1 cellular context compared by ENCODE assay signal in genomic region chr1:212950243-212951057, GRCh38.
TF ChIP-seq lines count a peak whose summit lies in the region.

TSS of gene VASH2 (plus strand) at chr1:212950541. CDS start at chr1:212951543, 1,002 bp downstream.

TF ChIP-seq in SK-N-SH, 30 proteins besides CTCF, POLR2A, EP300 and RAD21 (continued from another document):
- TF ChIP-seq, protein P1, sequence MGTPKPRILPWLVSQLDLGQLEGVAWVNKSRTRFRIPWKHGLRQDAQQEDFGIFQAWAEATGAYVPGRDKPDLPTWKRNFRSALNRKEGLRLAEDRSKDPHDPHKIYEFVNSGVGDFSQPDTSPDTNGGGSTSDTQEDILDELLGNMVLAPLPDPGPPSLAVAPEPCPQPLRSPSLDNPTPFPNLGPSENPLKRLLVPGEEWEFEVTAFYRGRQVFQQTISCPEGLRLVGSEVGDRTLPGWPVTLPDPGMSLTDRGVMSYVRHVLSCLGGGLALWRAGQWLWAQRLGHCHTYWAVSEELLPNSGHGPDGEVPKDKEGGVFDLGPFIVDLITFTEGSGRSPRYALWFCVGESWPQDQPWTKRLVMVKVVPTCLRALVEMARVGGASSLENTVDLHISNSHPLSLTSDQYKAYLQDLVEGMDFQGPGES (IDR thresholded peaks at IDR 0.05; ENCODE audit: low read depth, low read length) = peak; percentile 41; the same call in 1 of the 2 replicates
- TF ChIP-seq RXRA (IDR thresholded peaks at IDR 0.05; ENCODE audit: borderline replicate concordance, low read depth) = no peak
- no peak for TF ChIP-seq JUND (IDR thresholded peaks at IDR 0.05)
- no peak for TF ChIP-seq GATA2 (CRISPR knock-in tag; IDR thresholded peaks at IDR 0.05)
- no peak for TF ChIP-seq YY1 (IDR thresholded peaks at IDR 0.05; ENCODE audit: low read depth)
- no peak for TF ChIP-seq ELF1 (IDR thresholded peaks at IDR 0.05)
- TF ChIP-seq, protein P2, sequence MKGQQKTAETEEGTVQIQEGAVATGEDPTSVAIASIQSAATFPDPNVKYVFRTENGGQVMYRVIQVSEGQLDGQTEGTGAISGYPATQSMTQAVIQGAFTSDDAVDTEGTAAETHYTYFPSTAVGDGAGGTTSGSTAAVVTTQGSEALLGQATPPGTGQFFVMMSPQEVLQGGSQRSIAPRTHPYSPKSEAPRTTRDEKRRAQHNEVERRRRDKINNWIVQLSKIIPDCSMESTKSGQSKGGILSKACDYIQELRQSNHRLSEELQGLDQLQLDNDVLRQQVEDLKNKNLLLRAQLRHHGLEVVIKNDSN (IDR thresholded peaks at IDR 0.05; ENCODE audit: borderline replicate concordance, low read depth) = no peak
- TF ChIP-seq, protein P3, sequence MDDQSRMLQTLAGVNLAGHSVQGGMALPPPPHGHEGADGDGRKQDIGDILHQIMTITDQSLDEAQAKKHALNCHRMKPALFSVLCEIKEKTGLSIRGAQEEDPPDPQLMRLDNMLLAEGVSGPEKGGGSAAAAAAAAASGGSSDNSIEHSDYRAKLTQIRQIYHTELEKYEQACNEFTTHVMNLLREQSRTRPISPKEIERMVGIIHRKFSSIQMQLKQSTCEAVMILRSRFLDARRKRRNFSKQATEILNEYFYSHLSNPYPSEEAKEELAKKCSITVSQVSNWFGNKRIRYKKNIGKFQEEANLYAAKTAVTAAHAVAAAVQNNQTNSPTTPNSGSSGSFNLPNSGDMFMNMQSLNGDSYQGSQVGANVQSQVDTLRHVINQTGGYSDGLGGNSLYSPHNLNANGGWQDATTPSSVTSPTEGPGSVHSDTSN (IDR thresholded peaks at IDR 0.05) = no peak
- no peak for TF ChIP-seq POLR2AphosphoS5 (IDR thresholded peaks at IDR 0.05; ENCODE audit: low read depth, low read length)
- TF ChIP-seq SMC3 (IDR thresholded peaks at IDR 0.05; ENCODE audit: low read depth, low read length) = no peak
- TF ChIP-seq TEAD4 (IDR thresholded peaks at IDR 0.05; ENCODE audit: borderline replicate concordance, insufficient read depth) = no peak
- peak; percentile 72 for TF ChIP-seq MAX (IDR thresholded peaks at IDR 0.05; ENCODE audit: low read depth)
- TF ChIP-seq, protein P4, sequence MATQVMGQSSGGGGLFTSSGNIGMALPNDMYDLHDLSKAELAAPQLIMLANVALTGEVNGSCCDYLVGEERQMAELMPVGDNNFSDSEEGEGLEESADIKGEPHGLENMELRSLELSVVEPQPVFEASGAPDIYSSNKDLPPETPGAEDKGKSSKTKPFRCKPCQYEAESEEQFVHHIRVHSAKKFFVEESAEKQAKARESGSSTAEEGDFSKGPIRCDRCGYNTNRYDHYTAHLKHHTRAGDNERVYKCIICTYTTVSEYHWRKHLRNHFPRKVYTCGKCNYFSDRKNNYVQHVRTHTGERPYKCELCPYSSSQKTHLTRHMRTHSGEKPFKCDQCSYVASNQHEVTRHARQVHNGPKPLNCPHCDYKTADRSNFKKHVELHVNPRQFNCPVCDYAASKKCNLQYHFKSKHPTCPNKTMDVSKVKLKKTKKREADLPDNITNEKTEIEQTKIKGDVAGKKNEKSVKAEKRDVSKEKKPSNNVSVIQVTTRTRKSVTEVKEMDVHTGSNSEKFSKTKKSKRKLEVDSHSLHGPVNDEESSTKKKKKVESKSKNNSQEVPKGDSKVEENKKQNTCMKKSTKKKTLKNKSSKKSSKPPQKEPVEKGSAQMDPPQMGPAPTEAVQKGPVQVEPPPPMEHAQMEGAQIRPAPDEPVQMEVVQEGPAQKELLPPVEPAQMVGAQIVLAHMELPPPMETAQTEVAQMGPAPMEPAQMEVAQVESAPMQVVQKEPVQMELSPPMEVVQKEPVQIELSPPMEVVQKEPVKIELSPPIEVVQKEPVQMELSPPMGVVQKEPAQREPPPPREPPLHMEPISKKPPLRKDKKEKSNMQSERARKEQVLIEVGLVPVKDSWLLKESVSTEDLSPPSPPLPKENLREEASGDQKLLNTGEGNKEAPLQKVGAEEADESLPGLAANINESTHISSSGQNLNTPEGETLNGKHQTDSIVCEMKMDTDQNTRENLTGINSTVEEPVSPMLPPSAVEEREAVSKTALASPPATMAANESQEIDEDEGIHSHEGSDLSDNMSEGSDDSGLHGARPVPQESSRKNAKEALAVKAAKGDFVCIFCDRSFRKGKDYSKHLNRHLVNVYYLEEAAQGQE (IDR thresholded peaks at IDR 0.05; ENCODE audit: low read depth, low read length) = no peak
- TF ChIP-seq FOXJ3 (CRISPR knock-in tag; IDR thresholded peaks at IDR 0.05) = no peak
- TF ChIP-seq TAF1 (IDR thresholded peaks at IDR 0.05; ENCODE audit: borderline replicate concordance, low read depth, low read length) = no peak
- TF ChIP-seq FOXM1 (IDR thresholded peaks at IDR 0.05; ENCODE audit: low read depth) = no peak
- TF ChIP-seq RCOR1 (IDR thresholded peaks at IDR 0.05; ENCODE audit: low read length) = no peak; the same call in 1 of the 2 replicates
- no peak for TF ChIP-seq CHD2 (IDR thresholded peaks at IDR 0.05; ENCODE audit: low read length, partially characterized antibody)
- TF ChIP-seq GABPA (IDR thresholded peaks at IDR 0.05; ENCODE audit: low read depth) = no peak
- TF ChIP-seq SIN3A (IDR thresholded peaks at IDR 0.05; ENCODE audit: borderline replicate concordance, low read depth, low read length) = no peak
